Comparison of ENCODE assay signal across 10 cellular contexts in genomic region chr3:184360070-184360833, GRCh38. TPM values are rescaled to one million over a fixed set of nuclear protein-coding genes. Genes with fewer than 3 reads are reported as not detected.
A peak's percentile ranks its signal among the peaks of the same experiment; 100 is the strongest.
DNase-seq lines count a peak whose midpoint lies in the region; ATAC-seq, FAIRE-seq and TF ChIP-seq lines count a peak whose summit lies in the region.
"Had no signal": no experiment of that assay in that cellular context is flagged by ENCODE, and none has a peak within 500 bp of the region (broad histone marks: within the 10 kb centered on the region; RNA-seq: fewer than 3 reads in every experiment).

No MANE protein-coding gene starts in this region.

- no peaks in the 10 kb centered on the region for H3K27me3 ChIP-seq in DOHH2 (ENCODE audit: control insufficient read depth, low read length)
- H3K27me3 ChIP-seq in SJCRH30, result no peaks in the 10 kb centered on the region
- no peaks in the 10 kb centered on the region for H3K27me3 ChIP-seq in esophagus muscularis mucosa
- no peaks in the 10 kb centered on the region for H3K27me3 ChIP-seq in pancreas

- no peaks in the 10 kb centered on the region for H3K9me3 ChIP-seq in DOHH2 (ENCODE audit: control insufficient read depth, insufficient read depth, low read length)
- no peaks in the 10 kb centered on the region for H3K9me3 ChIP-seq in SJCRH30 (replicated peaks)
- H3K9me3 ChIP-seq in esophagus muscularis mucosa, result no peaks in the 10 kb centered on the region
- no peaks in the 10 kb centered on the region for H3K9me3 ChIP-seq in pancreas

- H3K4me1 ChIP-seq in DOHH2 (ENCODE audit: control insufficient read depth, low read length) (peaks cover 22% of the 10 kb centered on the region), SJCRH30 (peaks cover 7% of the 10 kb centered on the region; the same call in 1 of the 2 replicates), esophagus muscularis mucosa (peaks cover 21 to 42% (median 36%) of the 10 kb centered on the region in 4 donors), pancreas (peaks cover 0 to 10% (median 0%) of the 10 kb centered on the region in 3 donors)

- H3K79me2 ChIP-seq in DOHH2 (ENCODE audit: control insufficient read depth, low read length), result peaks cover 33% of the 10 kb centered on the region

- no peaks in the 10 kb centered on the region for H3F3A ChIP-seq in DOHH2 (ENCODE audit: control insufficient read depth, insufficient read depth)

- TF ChIP-seq POLR2A in esophagus muscularis mucosa (IDR thresholded peaks at IDR 0.05; ENCODE audit: low read depth), result no peak

- H3K36me3 ChIP-seq in DOHH2 (ENCODE audit: control insufficient read depth, low read length), result peaks cover 24% of the 10 kb centered on the region
- H3K36me3 ChIP-seq in SJCRH30, result peaks cover 6% of the 10 kb centered on the region
- peaks cover 0 to 39% (median 24%) of the 10 kb centered on the region in 4 donors for H3K36me3 ChIP-seq in esophagus muscularis mucosa
- peaks cover 0 to 3% (median 0%) of the 10 kb centered on the region in 3 donors for H3K36me3 ChIP-seq in pancreas

- H3K9me2 ChIP-seq in DOHH2 (replicated peaks; ENCODE audit: control insufficient read depth, low read length), result no peaks in the 10 kb centered on the region

- 71% methylated on average over 12 of the region's 12 CpGs for WGBS in esophagus muscularis mucosa
- 63 to 64% methylated on average over 12 of the region's 12 CpGs for WGBS in pancreas, 2 donors

- intact Hi-C loops in esophagus muscularis mucosa (cut with DNase I) (no loop called here), pancreas (cut with DNase I) (no loop called here)

- TF ChIP-seq EP300 in esophagus muscularis mucosa (IDR thresholded peaks at IDR 0.05), result no peak

- peak overlapping the region; percentile 77 for H3K4me2 ChIP-seq in DOHH2 (ENCODE audit: low read length)

- DNase-seq in SJCRH30 (no peak), esophagus muscularis mucosa (ENCODE audit: extremely low spot score) (no peak), pancreas (peak in 2 of 6 donors; percentile 18 to 29), DMS 273 (lab: John Stamatoyannopoulos, UW; ENCODE audit: unreplicated experiment) (no peak), kidney tubule cell (ENCODE audit: low spot score) (no peak), NCI-H146 treated with DMSO at 0.1 percent for 48 hours (lab: John Stamatoyannopoulos, UW; ENCODE audit: unreplicated experiment) (no peak)
- no peak for DNase-seq in stimulated activated naive CD4-positive, alpha-beta T cell (lab: John Stamatoyannopoulos, UW)
- DNase-seq: stimulated activated CD4-positive, alpha-beta T cell treated with anti-CD3 and anti-CD28 coated beads, Interleukin-2, amount 100 ng/mL, for 24 hours had no signal

- H4K20me1 ChIP-seq in DOHH2 (ENCODE audit: control insufficient read depth, insufficient read depth, low read depth, low read length), result peaks cover 6% of the 10 kb centered on the region; the same call in 1 of the 2 replicates

- no peak for ATAC-seq in pancreas

- H3K4me3 ChIP-seq in DOHH2 (ENCODE audit: low read length), result peak overlapping the region; percentile 76
- peak overlapping the region; percentile 76 for H3K4me3 ChIP-seq in SJCRH30
- peak overlapping the region; percentile 73 to 92 (median 86) for H3K4me3 ChIP-seq in esophagus muscularis mucosa
- H3K4me3 ChIP-seq in pancreas, result peak overlapping the region in 3 of 4 donors; percentile 74 to 97 (median 79)

- no peak overlapping the region for H3K27ac ChIP-seq in DOHH2 (ENCODE audit: low read depth, low read length)
- no peak overlapping the region for H3K27ac ChIP-seq in SJCRH30
- H3K27ac ChIP-seq in esophagus muscularis mucosa (replicated peaks in 1 of 4), result peak overlapping the region in 3 of 4 donors; percentile 99
- peak overlapping the region in 2 of 4 donors; percentile 12 to 97 for H3K27ac ChIP-seq in pancreas

- FAIRE-seq in pancreas (lab: Jason Lieb, UNC), result no peak

- TF ChIP-seq CTCF in DOHH2 (IDR thresholded peaks at IDR 0.05; ENCODE audit: low read depth, low read length, poor library complexity, severe bottlenecking) (no peak), esophagus muscularis mucosa (IDR thresholded peaks at IDR 0.05) (no peak), pancreas (IDR thresholded peaks at IDR 0.05) (no peak)

RNA-seq across cellular contexts. Expression of gene CLCN2, which starts 1.2 kb away (rescaled TPM):
- 4.1 and 5.5 TPM in 2 replicates for total RNA-seq in SJCRH30 (2014; rRNA removed; shearing (Covaris generic))
- total RNA-seq in esophagus muscularis mucosa (1 to 10 TPM; 1.8 to 3.4 (median 2.7) TPM), pancreas (1 to 10 TPM; 4.9 to 9.2 (median 6.2) TPM)
- polyA plus RNA-seq in pancreas, result 10 to 100 TPM; 22.2 to 25.5 TPM

RNA-seq across cellular contexts. Expression of gene POLR2H, which starts 1.3 kb away (rescaled TPM):
- 86.8 and 91.6 TPM in 2 replicates for total RNA-seq in SJCRH30 (2014; rRNA removed; shearing (Covaris generic))
- total RNA-seq in esophagus muscularis mucosa (10 to 100 TPM; 36.0 to 52.1 (median 40.4) TPM), pancreas (10 to 100 TPM; 19.7 to 38.2 (median 25.7) TPM)
- polyA plus RNA-seq in pancreas, result 100 to 1,000 TPM in 1 of 2 donors, 10 to 100 TPM in 1; 98.0 to 116 TPM

RNA-seq across cellular contexts. Expression of gene THPO, which starts 17.8 kb away (rescaled TPM):
- total RNA-seq in SJCRH30 (2014; rRNA removed; shearing (Covaris generic)), result 0.61 and 1.2 TPM in 2 replicates
- total RNA-seq in esophagus muscularis mucosa, result 1 to 10 TPM in 1 of 4 donors, under 1 TPM in 3; 0.40 to 1.3 (median 0.64) TPM
- under 1 TPM in 5 of 6 donors, not detected in 1; 0.28 to 0.72 (median 0.54) TPM for total RNA-seq in pancreas
- polyA plus RNA-seq in pancreas, result 1 to 10 TPM in 1 of 2 donors, under 1 TPM in 1; 0.40 to 1.3 TPM
- total RNA-seq: T-helper 2 cell treated with Interferon-gamma antibody and Interleukin-4, amounts not matched to agents 100 ng/mL and 5 ng/mL, for 36 hours had no signal

RNA-seq across cellular contexts. Expression of gene CHRD, which starts 19.6 kb away (rescaled TPM):
- 8.2 and 9.0 TPM in 2 replicates for total RNA-seq in SJCRH30 (2014; rRNA removed; shearing (Covaris generic))
- total RNA-seq in esophagus muscularis mucosa (10 to 100 TPM; 12.3 to 17.6 (median 16.8) TPM), pancreas (10 to 100 TPM; 11.0 to 31.4 (median 17.3) TPM)
- polyA plus RNA-seq in pancreas, result 10 to 100 TPM; 23.3 to 96.7 TPM
- total RNA-seq: T-helper 2 cell treated with Interferon-gamma antibody and Interleukin-4, amounts not matched to agents 100 ng/mL and 5 ng/mL, for 36 hours had no signal

RNA-seq across cellular contexts. Expression of gene FAM131A, which starts 22.9 kb away (rescaled TPM):
- 4.8 and 5.9 TPM in 2 replicates for total RNA-seq in SJCRH30 (2014; rRNA removed; shearing (Covaris generic))
- total RNA-seq in esophagus muscularis mucosa (10 to 100 TPM; 40.3 to 71.0 (median 59.9) TPM), pancreas (1 to 10 TPM; 4.0 to 7.9 (median 6.4) TPM)
- polyA plus RNA-seq in pancreas, result 10 to 100 TPM; 12.7 to 22.5 TPM

Comparison
In these comparisons a context has a peak if more than half of its experiments do, and no peak if none do; other contexts are left out.
1. H3K27ac ChIP-seq: peak in esophagus muscularis mucosa (3 of 4); none in DOHH2 (single experiment) and SJCRH30 (single experiment).
2. Peak in every context shown above with its lines, with median percentiles within 50 percentile points of each other: H3K4me3 ChIP-seq.